ENCODE assay signal across 9 cellular contexts in the genomic region with DNA sequence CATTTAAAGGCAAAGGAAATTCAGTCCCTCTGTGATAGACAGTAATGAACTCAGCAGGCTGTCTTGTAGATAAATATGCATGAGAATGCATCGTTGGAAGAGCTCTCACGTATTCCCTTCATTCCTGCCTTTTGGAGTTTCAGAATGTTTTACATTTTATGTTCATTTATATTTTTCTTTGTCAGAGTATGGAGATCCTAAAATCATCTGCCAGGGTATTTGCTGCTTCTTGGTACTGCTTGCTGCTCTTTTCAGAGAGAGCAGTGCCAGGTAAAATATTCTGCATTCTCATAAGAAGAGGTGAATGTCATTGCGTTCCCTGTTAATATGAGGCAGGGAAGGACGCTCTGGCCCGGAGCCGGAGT.
A peak's percentile ranks its signal among the peaks of the same experiment; 100 is the strongest.
DNase-seq lines count a peak whose midpoint lies in the region; ATAC-seq and TF ChIP-seq lines count a peak whose summit lies in the region.
"Had no signal": no experiment of that assay in that cellular context is flagged by ENCODE, and none has a peak within 500 bp of the region (broad histone marks: within the 10 kb centered on the region; RNA-seq: fewer than 3 reads in every experiment).

No MANE protein-coding gene starts in this region.

- H3K4me1 Mint-ChIP-seq in T-helper 1 cell treated with Interleukin-12 subunit alpha and Interleukin-12 subunit beta and Interleukin-4 antibody, amounts not matched to agents 30 μg/mL and 1 μg/mL, for 36 hours (ENCODE audit: low read depth) = peaks cover 50% of the 10 kb centered on the region
- H3K4me1 Mint-ChIP-seq in Calu3 (ENCODE audit: low read depth, unreplicated experiment) (peaks cover 46% of the 10 kb centered on the region), nephron (peaks cover 40% of the 10 kb centered on the region)
- H3K4me1 Mint-ChIP-seq in activated T-helper 17 cell treated with anti-CD3 and anti-CD28 coated beads, Interleukin-2, amount 50 U/mL, for 72 hours = peaks cover 47% of the 10 kb centered on the region

- H3K27ac Mint-ChIP-seq in T-helper 1 cell treated with Interleukin-12 subunit alpha and Interleukin-12 subunit beta and Interleukin-4 antibody, amounts not matched to agents 30 μg/mL and 1 μg/mL, for 36 hours = peak overlapping the region; percentile 88
- H3K27ac Mint-ChIP-seq in Calu3 (ENCODE audit: unreplicated experiment) (peak overlapping the region; percentile 79), nephron (peak overlapping the region in 2 of 3 experiments; percentile 51 to 82)
- H3K27ac Mint-ChIP-seq in activated T-helper 17 cell treated with anti-CD3 and anti-CD28 coated beads, Interleukin-2, amount 50 U/mL, for 72 hours = peak overlapping the region; percentile 76

- H3K36me3 Mint-ChIP-seq in T-helper 1 cell treated with Interleukin-12 subunit alpha and Interleukin-12 subunit beta and Interleukin-4 antibody, amounts not matched to agents 30 μg/mL and 1 μg/mL, for 36 hours (ENCODE audit: low read depth) = no peaks in the 10 kb centered on the region
- H3K36me3 Mint-ChIP-seq in Calu3 (ENCODE audit: insufficient read depth, unreplicated experiment) (peaks cover 4% of the 10 kb centered on the region), nephron (ENCODE audit: low read depth) (no peaks in the 10 kb centered on the region)
- no peaks in the 10 kb centered on the region for H3K36me3 Mint-ChIP-seq in activated T-helper 17 cell treated with anti-CD3 and anti-CD28 coated beads, Interleukin-2, amount 50 U/mL, for 72 hours (ENCODE audit: low read depth)

- no peak for ATAC-seq in activated T-helper 17 cell treated with anti-CD3 and anti-CD28 coated beads, Interleukin-2, amount 50 U/mL, for 72 hours (replicated peaks)
- ATAC-seq in GM21447 (IDR thresholded peaks at IDR 0.05; ENCODE audit: unreplicated experiment) (no peak), HG03175 (IDR thresholded peaks at IDR 0.05; ENCODE audit: unreplicated experiment) (no peak)

- no TSS peak for BruUV-seq in Calu3 (replicated peaks; lab: Mats Ljungman, UMichigan)

- H3K9me3 Mint-ChIP-seq in T-helper 1 cell treated with Interleukin-12 subunit alpha and Interleukin-12 subunit beta and Interleukin-4 antibody, amounts not matched to agents 30 μg/mL and 1 μg/mL, for 36 hours = no peaks in the 10 kb centered on the region
- H3K9me3 Mint-ChIP-seq in Calu3 (ENCODE audit: low read depth, unreplicated experiment) (no peaks in the 10 kb centered on the region), nephron (no peaks in the 10 kb centered on the region)
- no peaks in the 10 kb centered on the region for H3K9me3 Mint-ChIP-seq in activated T-helper 17 cell treated with anti-CD3 and anti-CD28 coated beads, Interleukin-2, amount 50 U/mL, for 72 hours
- H3K9me3 Mint-ChIP-seq: CD4-positive, alpha-beta memory T cell had no signal

- intact Hi-C loops in Calu3 (cut with micrococcal nuclease; ENCODE audit: unreplicated experiment) = loop anchor here (1.0 kb wide), 1 partner anchor 447 kb away; no protein-coding TSS in a partner anchor

- DNase-seq in T-helper 1 cell (no peak), Calu3 (no peak), NCI-H2227 treated with DMSO at 0.1 percent for 48 hours (lab: John Stamatoyannopoulos, UW) (no peak)

- no peak for TF ChIP-seq CTCF in Calu3 (IDR thresholded peaks at IDR 0.05; ENCODE audit: unreplicated experiment)
- peak in 1 of 3 experiments; percentile 37 for TF ChIP-seq CTCF in nephron (IDR thresholded peaks at IDR 0.05; ENCODE audit: unreplicated experiment in 3 of 3)

- H3K4me3 Mint-ChIP-seq in T-helper 1 cell treated with Interleukin-12 subunit alpha and Interleukin-12 subunit beta and Interleukin-4 antibody, amounts not matched to agents 30 μg/mL and 1 μg/mL, for 36 hours = no peak overlapping the region
- no peak overlapping the region for H3K4me3 Mint-ChIP-seq in Calu3 (ENCODE audit: low read depth, unreplicated experiment)
- peak overlapping the region; percentile 61 for H3K4me3 Mint-ChIP-seq in activated T-helper 17 cell treated with anti-CD3 and anti-CD28 coated beads, Interleukin-2, amount 50 U/mL, for 72 hours
- H3K4me3 Mint-ChIP-seq in nephron = no peak overlapping the region
- H3K4me3 Mint-ChIP-seq: CD4-positive, alpha-beta memory T cell had no signal

- CTCF ChIA-PET in Calu3 (lab: Charles Lee) = interaction anchor here (1.0 kb wide), 1 partner anchor 55 kb away, joined by 3 read pairs; no protein-coding TSS in a partner anchor

- H3K27me3 Mint-ChIP-seq in T-helper 1 cell treated with Interleukin-12 subunit alpha and Interleukin-12 subunit beta and Interleukin-4 antibody, amounts not matched to agents 30 μg/mL and 1 μg/mL, for 36 hours (ENCODE audit: low read depth) = no peaks in the 10 kb centered on the region
- H3K27me3 Mint-ChIP-seq in Calu3 (ENCODE audit: unreplicated experiment) (no peaks in the 10 kb centered on the region), nephron (ENCODE audit: low read depth) (no peaks in the 10 kb centered on the region)
- no peaks in the 10 kb centered on the region for H3K27me3 Mint-ChIP-seq in activated T-helper 17 cell treated with anti-CD3 and anti-CD28 coated beads, Interleukin-2, amount 50 U/mL, for 72 hours
- H3K27me3 Mint-ChIP-seq: CD4-positive, alpha-beta memory T cell had no signal
